In the genomic region with DNA sequence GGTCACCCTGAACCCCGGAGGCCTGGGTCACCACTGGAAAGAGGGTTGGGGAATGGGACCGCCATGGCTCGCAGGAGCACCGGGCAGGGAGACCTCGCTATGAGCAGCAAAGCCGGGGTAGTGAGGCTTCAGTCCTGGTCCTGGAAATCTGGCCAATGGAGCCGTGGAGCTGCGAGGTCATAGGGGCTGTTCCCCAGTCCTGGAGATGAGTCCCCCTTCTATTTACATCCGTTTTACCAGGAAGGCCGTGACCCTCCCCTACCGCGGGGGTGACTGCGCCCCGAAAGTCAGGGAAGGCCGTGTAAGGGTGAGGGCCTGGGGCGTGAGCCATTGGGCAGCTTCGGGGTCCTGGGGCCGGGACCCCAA, we compare ENCODE assay signal across 1 cellular context.
TF ChIP-seq lines count a peak whose summit lies in the region.

No MANE protein-coding gene starts in this region.

TF ChIP-seq in endothelial cell of umbilical vein, 7 proteins besides CTCF, POLR2A, EP300 and RAD21:
- TF ChIP-seq GATA2 (IDR thresholded peaks at IDR 0.05; ENCODE audit: insufficient read depth, insufficient read length, low read depth, low read length) (no peak), EZH2 (IDR thresholded peaks at IDR 0.05; ENCODE audit: borderline replicate concordance, low read depth, low read length, severe bottlenecking) (no peak), FOS (IDR thresholded peaks at IDR 0.05; ENCODE audit: borderline replicate concordance, insufficient read depth, low read length) (no peak), POLR2AphosphoS5 (IDR thresholded peaks at IDR 0.05; ENCODE audit: insufficient read depth, low read depth, low read length) (no peak), JUN (IDR thresholded peaks at IDR 0.05; ENCODE audit: borderline replicate concordance, insufficient read depth, insufficient read length, low read depth) (no peak), MYC (IDR thresholded peaks at IDR 0.05; ENCODE audit: low read depth, low read length) (no peak)
- TF ChIP-seq, protein P1, sequence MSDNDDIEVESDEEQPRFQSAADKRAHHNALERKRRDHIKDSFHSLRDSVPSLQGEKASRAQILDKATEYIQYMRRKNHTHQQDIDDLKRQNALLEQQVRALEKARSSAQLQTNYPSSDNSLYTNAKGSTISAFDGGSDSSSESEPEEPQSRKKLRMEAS (IDR thresholded peaks at IDR 0.05; ENCODE audit: insufficient read depth, insufficient read length), result no peak
